8 cellular contexts compared by ENCODE assay signal in the genomic region with DNA sequence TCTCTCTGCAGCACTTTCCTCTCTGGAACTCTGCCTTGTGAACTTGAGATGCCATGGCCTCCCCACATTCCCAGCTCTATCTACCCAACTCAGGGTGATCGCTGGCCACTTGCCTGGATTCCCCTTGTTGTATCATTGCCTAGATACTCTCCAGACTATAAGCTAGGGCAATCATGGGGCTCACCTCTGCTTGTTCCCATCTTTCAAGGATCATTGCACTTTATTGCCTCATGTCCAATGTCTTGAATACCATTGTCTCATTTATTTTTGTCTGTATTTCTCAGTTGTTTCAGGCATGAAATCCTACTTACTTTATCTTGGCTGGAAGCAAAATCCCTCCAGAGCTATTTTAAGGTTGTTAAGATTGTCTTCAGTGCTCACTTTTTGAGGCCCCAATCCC.
"Had no signal": no experiment of that assay in that cellular context is flagged by ENCODE, and none has a peak within 500 bp of the region (broad histone marks: within the 10 kb centered on the region; RNA-seq: fewer than 3 reads in every experiment).

No MANE protein-coding gene starts in this region.

- H3K36me3 ChIP-seq: HAP-1 had no signal

- H3K27ac ChIP-seq: GM23248, HL-60 had no signal

- DNase-seq: GM23248, GOT3, H7, HFFc6 had no signal

- H3K4me1 ChIP-seq: HAP-1 had no signal

- H3K4me3 ChIP-seq: GM23248, HAP-1 had no signal

- H3K9ac ChIP-seq: GM23248 had no signal

- ATAC-seq: HCT116, HepG2 had no signal

- H3K9me3 ChIP-seq: HAP-1 had no signal
